12 cellular contexts compared by ENCODE assay signal in genomic region chr21:38440746-38441145, GRCh38. TPM values are rescaled to one million over a fixed set of nuclear protein-coding genes. Genes with fewer than 3 reads are reported as not detected.
DNase-seq lines count a peak whose midpoint lies in the region; ATAC-seq and TF ChIP-seq lines count a peak whose summit lies in the region.
"Had no signal": no experiment of that assay in that cellular context is flagged by ENCODE, and none has a peak within 500 bp of the region (broad histone marks: within the 10 kb centered on the region; RNA-seq: fewer than 3 reads in every experiment).

No MANE protein-coding gene starts in this region.

- no peak overlapping the region for H3K4ac ChIP-seq in neuronal stem cell (ENCODE audit: low read length)

- DNase-seq in EL (peak; percentile 97), NCI-H226 (peak; percentile 90), dedifferentiated amniotic fluid mesenchymal stem cell (ENCODE audit: extremely low spot score) (peak; percentile 42), neuronal stem cell (ENCODE audit: low spot score) (peak; percentile 26), NCI-H2107 treated with DMSO at 0.1 percent for 48 hours (lab: John Stamatoyannopoulos, UW; ENCODE audit: unreplicated experiment) (no peak), sigmoid colon (no peak)
- no peak for DNase-seq in activated T-cell treated with anti-CD3 and anti-CD28 coated beads, Interleukin-2, amount 50 U/mL, for 1 hour
- DNase-seq: activated CD4-positive, CD25-positive, alpha-beta regulatory T cell; activated naive CD4-positive, alpha-beta T cell treated with anti-CD3 and anti-CD28 coated beads for 36 hours; stimulated activated naive CD8-positive, alpha-beta T cell treated with anti-CD3 and anti-CD28 coated beads, Interleukin-15, amount 100 ng/mL, for 72 hours had no signal

- no peak overlapping the region for H4K8ac ChIP-seq in neuronal stem cell (ENCODE audit: low read depth, low read length)

- H4K91ac ChIP-seq in neuronal stem cell (ENCODE audit: low read depth, low read length, poor library complexity) = no peak overlapping the region

- intact Hi-C loops in sigmoid colon (cut with DNase I) = no loop called here

- H3K4me3 ChIP-seq in neuronal stem cell (ENCODE audit: low read length in 2 of 2) (no peak overlapping the region), sigmoid colon (no peak overlapping the region)

- H2BK12ac ChIP-seq in neuronal stem cell (ENCODE audit: low read length) = no peak overlapping the region

- H2AK5ac ChIP-seq in neuronal stem cell (ENCODE audit: low read depth, low read length) = no peak overlapping the region

- H3K27me3 ChIP-seq in neuronal stem cell (ENCODE audit: control insufficient read depth in 3 of 3, insufficient read depth in 3 of 3, low read depth in 1 of 3, low read length in 3 of 3) (no peaks in the 10 kb centered on the region), sigmoid colon (no peaks in the 10 kb centered on the region)

- H3K27ac ChIP-seq in neuronal stem cell (replicated peaks; ENCODE audit: low read length) (no peak overlapping the region), sigmoid colon (no peak overlapping the region)

- no peak for TF ChIP-seq EP300 in sigmoid colon (IDR thresholded peaks at IDR 0.05)

- no peak overlapping the region for H2BK5ac ChIP-seq in neuronal stem cell (ENCODE audit: low read length)

- H3K9me3 ChIP-seq in neuronal stem cell (replicated peaks in 1 of 2; ENCODE audit: control insufficient read depth in 2 of 2, insufficient read depth in 1 of 2, low read depth in 1 of 2, low read length in 2 of 2) (no peaks in the 10 kb centered on the region), sigmoid colon (no peaks in the 10 kb centered on the region)

- H3K4me2 ChIP-seq in neuronal stem cell (ENCODE audit: insufficient read depth, low read length, poor library complexity, severe bottlenecking) = no peak overlapping the region

- H3K4me1 ChIP-seq in neuronal stem cell (ENCODE audit: control insufficient read depth in 2 of 2, insufficient read depth in 1 of 2, low read depth in 1 of 2, low read length in 2 of 2) (peaks cover 8 to 16% of the 10 kb centered on the region in 2 donors), sigmoid colon (peaks cover 0 to 14% (median 3%) of the 10 kb centered on the region in 4 donors)

- no peak overlapping the region for H3K14ac ChIP-seq in neuronal stem cell (ENCODE audit: low read length)

- H3K9ac ChIP-seq in neuronal stem cell (ENCODE audit: low read depth, low read length, poor library complexity) = no peak overlapping the region

- no peak overlapping the region for H3K18ac ChIP-seq in neuronal stem cell (ENCODE audit: low read length)

- TF ChIP-seq CTCF in sigmoid colon (IDR thresholded peaks at IDR 0.05) = no peak

- peak overlapping the region; percentile 36 for H2AFZ ChIP-seq in neuronal stem cell (ENCODE audit: low read length)

- no peak for TF ChIP-seq POLR2A in sigmoid colon (IDR thresholded peaks at IDR 0.05)

- H3K36me3 ChIP-seq in neuronal stem cell (replicated peaks in 1 of 2; ENCODE audit: control insufficient read depth in 2 of 2, insufficient read depth in 2 of 2, low read length in 2 of 2) (no peaks in the 10 kb centered on the region), sigmoid colon (no peaks in the 10 kb centered on the region)

- ATAC-seq in HG03442 (IDR thresholded peaks at IDR 0.05; ENCODE audit: unreplicated experiment) = no peak
- ATAC-seq: esophagus mucosa; stimulated activated naive CD8-positive, alpha-beta T cell treated with anti-CD3 and anti-CD28 coated beads, Interleukin-15, amount 100 ng/mL, for 72 hours had no signal

- no peaks in the 10 kb centered on the region for H3K79me1 ChIP-seq in neuronal stem cell (ENCODE audit: low read depth, low read length)

- H3K23ac ChIP-seq in neuronal stem cell (ENCODE audit: low read depth, low read length, poor library complexity) = no peak overlapping the region

- WGBS in neuronal stem cell (ENCODE audit: extremely low coverage in 2 of 2, insufficient read length in 2 of 2, insufficient replicate concordance in 1 of 2), 2 donors = no CpG with 5 or more reads among the region's 5 CpGs
- WGBS in sigmoid colon, 2 donors = 79 to 90% methylated on average over 5 of the region's 5 CpGs

- no peak overlapping the region for H2BK120ac ChIP-seq in neuronal stem cell (ENCODE audit: low read depth, low read length)

- no peak overlapping the region for H2BK15ac ChIP-seq in neuronal stem cell (ENCODE audit: low read length)

RNA-seq across cellular contexts. Expression of gene ERG, which starts 57.5 kb away (rescaled TPM):
- polyA plus RNA-seq in neuronal stem cell (2013, experiment 1 of 2) = not detected
- polyA plus RNA-seq in neuronal stem cell (2013, experiment 2 of 2) = 0.04 TPM
- total RNA-seq in sigmoid colon = 1 to 10 TPM; 4.1 to 6.4 (median 5.5) TPM
- 1 to 10 TPM; 1.8 to 3.9 (median 2.1) TPM for polyA plus RNA-seq in sigmoid colon
- total RNA-seq: activated naive CD4-positive, alpha-beta T cell treated with anti-CD3 and anti-CD28 coated beads for 36 hours had no signal

Comparison
In these comparisons a context has a peak if more than half of its experiments do, and no peak if none do; other contexts are left out.
1. DNase-seq: peak in EL (single experiment), NCI-H226 (single experiment), dedifferentiated amniotic fluid mesenchymal stem cell (single experiment) and neuronal stem cell (single experiment); none in NCI-H2107 treated with DMSO at 0.1 percent for 48 hours (single experiment), sigmoid colon (single experiment) and activated T-cell treated with anti-CD3 and anti-CD28 coated beads, Interleukin-2, amount 50 U/mL, for 1 hour (single experiment).